ENCODE assay signal across 1 cellular context in the genomic region with DNA sequence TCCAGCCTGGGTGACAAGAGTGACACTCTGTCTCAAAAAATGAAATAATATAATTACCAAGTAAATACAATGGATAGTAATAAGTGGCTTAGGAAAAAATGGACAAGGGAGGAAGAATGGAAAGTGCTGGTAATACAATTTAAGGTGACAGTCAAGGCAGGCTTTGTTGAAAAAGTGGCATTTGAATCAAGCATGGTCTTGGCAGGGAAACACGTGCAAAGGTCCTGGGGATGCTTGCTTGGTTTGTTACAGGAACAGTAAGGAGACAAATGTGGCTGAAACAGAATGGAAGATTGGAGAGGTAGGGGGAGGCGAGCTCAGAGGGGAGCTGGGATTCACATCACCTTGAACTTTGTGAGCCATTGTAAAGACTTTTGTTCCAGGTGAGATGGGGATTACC.
TF ChIP-seq lines count a peak whose summit lies in the region.

No MANE protein-coding gene starts in this region.

TF ChIP-seq in HepG2, 621 proteins besides CTCF, POLR2A, EP300 and RAD21 (continued from another document):
- TF ChIP-seq NRL (CRISPR knock-in tag; IDR thresholded peaks at IDR 0.05; ENCODE audit: borderline replicate concordance) = no peak
- no peak for TF ChIP-seq ETV5 (CRISPR knock-in tag; IDR thresholded peaks at IDR 0.05; ENCODE audit: borderline replicate concordance)
